In genomic region chr16:18401851-18402657, GRCh38 we compare ENCODE assay signal across 7 cellular contexts.
DNase-seq lines count a peak whose midpoint lies in the region; ATAC-seq and TF ChIP-seq lines count a peak whose summit lies in the region.
"Not testable (repeated sequence)": the region's sequence is repeated elsewhere in the genome, so short reads cannot be mapped to it uniquely, and the experiment has no call there.

No MANE protein-coding gene starts in this region.

- not testable (repeated sequence) for H3K9me3 ChIP-seq in body of pancreas, left lung

- not testable (repeated sequence) for H3K36me3 Mint-ChIP-seq in WTC11

- H3K27ac Mint-ChIP-seq in WTC11: not testable (repeated sequence)

- H3K4me3 Mint-ChIP-seq in WTC11: not testable (repeated sequence)

- POLR2A ChIA-PET in WTC11 (lab: Charles Lee): not testable (repeated sequence)

- WGBS in body of pancreas, 2 donors: no CpG with 5 or more reads among the region's 88 CpGs

- intact Hi-C loops in body of pancreas (cut with DNase I); left lung (cut with DNase I); sciatic nerve (cut with DNase I): not testable (repeated sequence)

- H3K36me3 ChIP-seq in body of pancreas (replicated peaks in 1 of 2; ENCODE audit: insufficient read depth in 1 of 2, low read depth in 2 of 2); left lung: not testable (repeated sequence)

- not testable (repeated sequence) for H3K4me1 Mint-ChIP-seq in WTC11

- TF ChIP-seq POLR2A in body of pancreas (IDR thresholded peaks at IDR 0.05): not testable (repeated sequence)

- H3K4me1 ChIP-seq in body of pancreas, left lung: not testable (repeated sequence)

- not testable (repeated sequence) for H3K27ac ChIP-seq in body of pancreas, left lung

- not testable (repeated sequence) for H3K27me3 Mint-ChIP-seq in WTC11 (ENCODE audit: low read depth)

- CTCF ChIA-PET in WTC11 (lab: Charles Lee): not testable (repeated sequence)

- not testable (repeated sequence) for H3K9me3 Mint-ChIP-seq in WTC11

- not testable (repeated sequence) for TF ChIP-seq CTCF in WTC11 (IDR thresholded peaks at IDR 0.05); body of pancreas (IDR thresholded peaks at IDR 0.05); left lung (IDR thresholded peaks at IDR 0.05)

- peak; percentile 67 for ATAC-seq in GM19324 (IDR thresholded peaks at IDR 0.05; ENCODE audit: low FRiP score, unreplicated experiment)
- ATAC-seq in HG02642 (IDR thresholded peaks at IDR 0.05; ENCODE audit: poor library complexity, unreplicated experiment): peak; percentile 86
- peak; percentile 78 for ATAC-seq in HG03439 (IDR thresholded peaks at IDR 0.05; ENCODE audit: unreplicated experiment)
- peak; percentile 86 for ATAC-seq in WTC11
- peak; percentile 92 for ATAC-seq in body of pancreas
- peak; percentile 95 for ATAC-seq in left lung
- ATAC-seq in sciatic nerve: peak; percentile 96

- not testable (repeated sequence) for DNase-seq in WTC11 (ENCODE audit: low spot score); body of pancreas; left lung; sciatic nerve (ENCODE audit: low spot score)

- not testable (repeated sequence) for H3K27me3 ChIP-seq in body of pancreas, left lung

- not testable (repeated sequence) for H3K4me3 ChIP-seq in body of pancreas, left lung
